12 cellular contexts compared by ENCODE assay signal in the genomic region with DNA sequence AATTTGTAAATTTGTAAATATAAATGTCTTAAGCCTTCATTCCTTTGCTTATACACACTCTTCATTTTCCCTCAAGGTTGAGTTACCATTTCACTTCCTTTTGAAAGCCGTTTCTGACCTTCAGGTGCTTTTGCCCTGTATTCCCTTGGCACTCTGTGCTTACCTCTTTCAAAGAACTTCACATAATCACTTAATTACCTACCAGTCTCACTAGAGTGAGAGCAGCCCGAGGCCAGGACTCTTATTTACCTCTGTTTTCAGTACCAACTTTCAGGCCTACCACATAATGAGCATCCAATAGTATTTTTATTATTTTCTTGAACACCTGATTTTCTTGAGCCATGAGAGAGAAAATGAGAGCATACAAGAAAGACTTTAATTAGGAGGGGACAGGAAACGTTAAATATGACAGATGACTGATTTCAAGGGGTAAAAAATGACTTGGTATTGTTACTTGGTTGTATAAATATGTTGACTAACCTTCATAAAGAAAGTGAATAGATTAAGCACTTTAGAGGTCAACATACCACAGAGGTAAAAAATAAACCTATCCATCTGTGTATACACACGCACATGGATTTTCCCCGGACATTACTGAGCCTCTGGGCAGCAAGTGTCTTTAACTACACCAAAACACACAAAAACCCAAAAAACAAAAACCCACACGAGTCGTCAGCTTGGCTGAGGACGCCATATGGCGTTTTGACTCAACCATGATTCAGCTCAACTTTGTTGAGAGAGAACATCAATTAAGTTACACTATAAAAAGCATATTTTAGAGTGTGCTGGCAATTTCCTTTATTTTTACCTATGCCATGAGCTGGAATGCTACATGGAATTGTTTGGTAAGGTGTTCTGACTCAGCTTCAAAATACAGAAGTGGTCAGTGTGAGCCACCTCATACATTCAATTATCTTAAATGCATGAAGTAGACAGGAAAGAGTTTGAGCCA. TPM values are rescaled to one million over a fixed set of nuclear protein-coding genes. Genes with fewer than 3 reads are reported as not detected.
DNase-seq lines count a peak whose midpoint lies in the region; ATAC-seq and TF ChIP-seq lines count a peak whose summit lies in the region.
"Had no signal": no experiment of that assay in that cellular context is flagged by ENCODE, and none has a peak within 500 bp of the region (broad histone marks: within the 10 kb centered on the region; RNA-seq: fewer than 3 reads in every experiment).

No MANE protein-coding gene starts in this region.

- H3K4me3 ChIP-seq in AG10803 (ENCODE audit: low read length) (no peak overlapping the region), Panc1 (ENCODE audit: low read depth in 2 of 2, low read length in 2 of 2) (no peak overlapping the region), fibroblast of the aortic adventitia (ENCODE audit: low read depth, low read length) (no peak overlapping the region), ascending aorta (no peak overlapping the region)
- H3K4me3 ChIP-seq: esophagus squamous epithelium, K562 had no signal

- peaks cover 63% of the 10 kb centered on the region for H3K4me1 ChIP-seq in Panc1 (ENCODE audit: control insufficient read depth, insufficient read depth, low read length)
- peaks cover 7 to 20% of the 10 kb centered on the region in 2 donors for H3K4me1 ChIP-seq in ascending aorta

- H3K9me3 Mint-ChIP-seq in activated T-helper 1 cell treated with anti-CD3 and anti-CD28 coated beads, Interleukin-12 subunit alpha, Interleukin-12 subunit beta, Interleukin-2, Interleukin-4 antibody, amounts not matched to agents 30 ng/mL and 10 ng/mL and 1 ng/mL, durations not matched to agents 14 hours and 24 hours and 36 hours: no peaks in the 10 kb centered on the region
- H3K9me3 Mint-ChIP-seq: activated naive CD8-positive, alpha-beta T cell treated with anti-CD3 and anti-CD28 coated beads, Interleukin-2, amount 10 ng/mL, durations not matched to agents 7 days and 5 days had no signal

- peak; percentile 29 for ATAC-seq in GM18508 (IDR thresholded peaks at IDR 0.05; ENCODE audit: insufficient read depth, unreplicated experiment)
- no peak for ATAC-seq in Panc1
- ATAC-seq: K562, left ventricle myocardium superior had no signal

- no peak overlapping the region for H3K4me3 Mint-ChIP-seq in activated T-helper 1 cell treated with anti-CD3 and anti-CD28 coated beads, Interleukin-12 subunit alpha, Interleukin-12 subunit beta, Interleukin-2, Interleukin-4 antibody, amounts not matched to agents 30 ng/mL and 10 ng/mL and 1 ng/mL, durations not matched to agents 14 hours and 24 hours and 36 hours
- H3K4me3 Mint-ChIP-seq: activated naive CD8-positive, alpha-beta T cell treated with anti-CD3 and anti-CD28 coated beads, Interleukin-2, amount 10 ng/mL, durations not matched to agents 7 days and 5 days had no signal

- in situ Hi-C loops in Panc1 (cut with HindIII; ENCODE audit: low pct_unique_long_range_greater_than_20kb, low sequenced_read_pairs): no loop called here

- H3K27me3 ChIP-seq in Panc1 (ENCODE audit: control insufficient read depth, insufficient read depth, low read length): no peaks in the 10 kb centered on the region
- H3K27me3 ChIP-seq in ascending aorta: no peaks in the 10 kb centered on the region
- H3K27me3 ChIP-seq: esophagus squamous epithelium had no signal

- intact Hi-C loops in Panc1 (cut with micrococcal nuclease; ENCODE audit: unreplicated experiment): no loop called here
- intact Hi-C loops in ascending aorta (cut with DNase I): no loop called here
- intact Hi-C loops in activated T-helper 1 cell treated with anti-CD3 and anti-CD28 coated beads, Interleukin-12 subunit alpha, Interleukin-12 subunit beta, Interleukin-2, Interleukin-4 antibody, amounts not matched to agents 30 ng/mL and 10 ng/mL and 1 ng/mL, durations not matched to agents 14 hours and 24 hours and 36 hours (cut with micrococcal nuclease): no loop called here

- TF ChIP-seq CTCF in AG10803 (conservative IDR thresholded peaks at IDR 0.05; ENCODE audit: low read length): no peak
- TF ChIP-seq CTCF in Panc1 (IDR thresholded peaks at IDR 0.05): no peak
- no peak for TF ChIP-seq CTCF in fibroblast of the aortic adventitia (IDR thresholded peaks at IDR 0.05; ENCODE audit: insufficient read depth, low read length)
- TF ChIP-seq CTCF in ascending aorta (IDR thresholded peaks at IDR 0.05): no peak

- BruUV-seq in Panc1 (replicated peaks; lab: Mats Ljungman, UMichigan): no TSS peak

- CTCF ChIA-PET in Panc1 (lab: Charles Lee): no interaction called here

- DNase-seq in AG10803 (ENCODE audit: low read depth) (peak; percentile 73), Panc1 (ENCODE audit: low read depth, low spot score) (no peak), fibroblast of the aortic adventitia (ENCODE audit: low read depth) (peak; percentile 70), SKM-1 treated with dmso at 0.1 percent for 144 hours (lab: John Stamatoyannopoulos, UW; ENCODE audit: unreplicated experiment) (no peak), ascending aorta (ENCODE audit: low spot score in 2 of 2) (no peak), epidermal melanocyte (ENCODE audit: insufficient read length, low spot score) (no peak)
- no peak for DNase-seq in activated T-helper 1 cell treated with anti-CD3 and anti-CD28 coated beads, Interleukin-12 subunit alpha, Interleukin-12 subunit beta, Interleukin-2, Interleukin-4 antibody, amounts not matched to agents 30 ng/mL and 10 ng/mL and 1 ng/mL, durations not matched to agents 14 hours and 24 hours and 36 hours (ENCODE audit: low spot score)
- DNase-seq: activated naive CD8-positive, alpha-beta T cell treated with anti-CD3 and anti-CD28 coated beads, Interleukin-2, amount 10 ng/mL, durations not matched to agents 7 days and 5 days; esophagus squamous epithelium; left ventricle myocardium superior had no signal

- H3K36me3 ChIP-seq in Panc1 (ENCODE audit: control insufficient read depth, insufficient read depth, low read length) (0 out of 2 replicates have a peak, but pooled peaks cover 2% of the 10 kb centered on the region), ascending aorta (no peaks in the 10 kb centered on the region)

- POLR2A ChIA-PET in Panc1 (lab: Charles Lee): interaction anchor here (0.5 to 0.6 kb wide), 2 partner anchors 515 to 994 kb away, joined by 4 to 8 read pairs; no protein-coding TSS in a partner anchor

- H3K9me3 ChIP-seq in Panc1 (ENCODE audit: control insufficient read depth, insufficient read depth, low read depth, low read length): no peaks in the 10 kb centered on the region
- H3K9me3 ChIP-seq in ascending aorta: no peaks in the 10 kb centered on the region
- H3K9me3 ChIP-seq: esophagus squamous epithelium had no signal

- H3K27ac Mint-ChIP-seq in activated T-helper 1 cell treated with anti-CD3 and anti-CD28 coated beads, Interleukin-12 subunit alpha, Interleukin-12 subunit beta, Interleukin-2, Interleukin-4 antibody, amounts not matched to agents 30 ng/mL and 10 ng/mL and 1 ng/mL, durations not matched to agents 14 hours and 24 hours and 36 hours: no peak overlapping the region
- H3K27ac Mint-ChIP-seq: activated naive CD8-positive, alpha-beta T cell treated with anti-CD3 and anti-CD28 coated beads, Interleukin-2, amount 10 ng/mL, durations not matched to agents 7 days and 5 days had no signal

- H3K27me3 Mint-ChIP-seq in activated T-helper 1 cell treated with anti-CD3 and anti-CD28 coated beads, Interleukin-12 subunit alpha, Interleukin-12 subunit beta, Interleukin-2, Interleukin-4 antibody, amounts not matched to agents 30 ng/mL and 10 ng/mL and 1 ng/mL, durations not matched to agents 14 hours and 24 hours and 36 hours (ENCODE audit: insufficient read depth): no peaks in the 10 kb centered on the region
- H3K27me3 Mint-ChIP-seq: activated naive CD8-positive, alpha-beta T cell treated with anti-CD3 and anti-CD28 coated beads, Interleukin-2, amount 10 ng/mL, durations not matched to agents 7 days and 5 days had no signal

- peaks cover 24% of the 10 kb centered on the region for H3K4me1 Mint-ChIP-seq in activated T-helper 1 cell treated with anti-CD3 and anti-CD28 coated beads, Interleukin-12 subunit alpha, Interleukin-12 subunit beta, Interleukin-2, Interleukin-4 antibody, amounts not matched to agents 30 ng/mL and 10 ng/mL and 1 ng/mL, durations not matched to agents 14 hours and 24 hours and 36 hours (ENCODE audit: low read depth)

- H3K27ac ChIP-seq in Panc1 (ENCODE audit: low read length) (peak overlapping the region; percentile 89), ascending aorta (no peak overlapping the region)
- H3K27ac ChIP-seq: esophagus squamous epithelium had no signal

- H3K36me3 Mint-ChIP-seq in activated T-helper 1 cell treated with anti-CD3 and anti-CD28 coated beads, Interleukin-12 subunit alpha, Interleukin-12 subunit beta, Interleukin-2, Interleukin-4 antibody, amounts not matched to agents 30 ng/mL and 10 ng/mL and 1 ng/mL, durations not matched to agents 14 hours and 24 hours and 36 hours (ENCODE audit: low read depth): peaks cover 8% of the 10 kb centered on the region

RNA-seq across cellular contexts. Expression of gene ATXN10, which starts 7.6 kb away (rescaled TPM):
- total RNA-seq in Panc1 (2021; ENCODE audit: unreplicated experiment): 184 TPM
- polyA plus RNA-seq in Panc1 (2012; ENCODE audit: insufficient read length): 75.1 TPM
- 130 and 261 TPM in 2 replicates for total RNA-seq in fibroblast of the aortic adventitia (ENCODE audit: low replicate concordance)
- total RNA-seq in ascending aorta: 82.1 TPM
- 110 and 119 TPM in 2 replicates for total RNA-seq in activated T-helper 1 cell treated with anti-CD3 and anti-CD28 coated beads, Interleukin-12 subunit alpha, Interleukin-12 subunit beta, Interleukin-2, Interleukin-4 antibody, amounts not matched to agents 30 ng/mL and 10 ng/mL and 1 ng/mL, durations not matched to agents 14 hours and 24 hours and 36 hours

Comparison
In these comparisons a context has a peak if more than half of its experiments do, and no peak if none do; other contexts are left out.
1. DNase-seq: peak in AG10803 (single experiment) and fibroblast of the aortic adventitia (single experiment); none in Panc1 (single experiment), SKM-1 treated with dmso at 0.1 percent for 144 hours (single experiment), ascending aorta (0 of 2), epidermal melanocyte (single experiment) and activated T-helper 1 cell treated with anti-CD3 and anti-CD28 coated beads, Interleukin-12 subunit alpha, Interleukin-12 subunit beta, Interleukin-2, Interleukin-4 antibody, amounts not matched to agents 30 ng/mL and 10 ng/mL and 1 ng/mL, durations not matched to agents 14 hours and 24 hours and 36 hours (single experiment).